31 cellular contexts compared by ENCODE assay signal in genomic region chr3:181772166-181772565, GRCh38.
"Had no signal": no experiment of that assay in that cellular context is flagged by ENCODE, and none has a peak within 500 bp of the region (broad histone marks: within the 10 kb centered on the region; RNA-seq: fewer than 3 reads in every experiment).

No MANE protein-coding gene starts in this region.

- H3K4me3 Mint-ChIP-seq: natural killer cell; nephron; neural progenitor cell; stimulated activated memory B cell treated with anti-CD40 and anti-IgM and Interleukin-4, amounts not matched to agents 10 μg/mL and 1 μg/mL and 100 μg/mL, for 72 hours; stimulated activated naive CD8-positive, alpha-beta T cell treated with anti-CD3 and anti-CD28 coated beads, Interleukin-15, amount 100 ng/mL, for 72 hours; type B pancreatic cell had no signal

- H3K27ac ChIP-seq: neural progenitor cell, ovary, parathyroid adenoma, psoas muscle, skin epidermis, spleen, suprapubic skin, testis, tibial artery, transverse colon, upper lobe of right lung, uterus had no signal

- H3K36me3 Mint-ChIP-seq: natural killer cell; neural progenitor cell; stimulated activated memory B cell treated with anti-CD40 and anti-IgM and Interleukin-4, amounts not matched to agents 10 μg/mL and 1 μg/mL and 100 μg/mL, for 72 hours; type B pancreatic cell had no signal

- H2AFZ ChIP-seq: neural progenitor cell, parathyroid adenoma had no signal

- H3K4me2 ChIP-seq: neural progenitor cell, smooth muscle cell had no signal

- H3K9me3 ChIP-seq: ovary, psoas muscle, spleen, suprapubic skin, testis, tibial artery, transverse colon, upper lobe of right lung, uterus had no signal

- H3K9ac ChIP-seq: neural progenitor cell, parathyroid adenoma had no signal

- H3K79me2 ChIP-seq: parathyroid adenoma had no signal

- H3K27me3 ChIP-seq: neural progenitor cell, ovary, spleen, suprapubic skin, testis, tibial artery, transverse colon, upper lobe of right lung, uterus had no signal

- H3K27ac Mint-ChIP-seq: natural killer cell; nephron; progenitor cell of endocrine pancreas; stimulated activated memory B cell treated with anti-CD40 and anti-IgM and Interleukin-4, amounts not matched to agents 10 μg/mL and 1 μg/mL and 100 μg/mL, for 72 hours; stimulated activated naive CD8-positive, alpha-beta T cell treated with anti-CD3 and anti-CD28 coated beads, Interleukin-15, amount 100 ng/mL, for 72 hours; type B pancreatic cell had no signal

- ATAC-seq: natural killer cell; psoas muscle; right cardiac atrium; sciatic nerve; stimulated activated memory B cell treated with anti-CD40 and anti-IgM and Interleukin-4, amounts not matched to agents 10 μg/mL and 1 μg/mL and 100 μg/mL, for 72 hours; stimulated activated naive CD8-positive, alpha-beta T cell treated with anti-CD3 and anti-CD28 coated beads, Interleukin-15, amount 100 ng/mL, for 72 hours; stimulated activated naive CD8-positive, alpha-beta T cell treated with anti-CD3 and anti-CD28 coated beads, Interleukin-15, Interleukin-2, amounts not matched to agents 100 U/mL and 50 U/mL, for 24 hours; upper lobe of right lung had no signal

- H3K4me1 ChIP-seq: neural progenitor cell, parathyroid adenoma, psoas muscle, spleen, suprapubic skin, testis, tibial artery, transverse colon, upper lobe of right lung, uterus had no signal

- DNase-seq: natural killer cell; occipital lobe; ovary; posterior cingulate gyrus; psoas muscle; right cardiac atrium; spleen; stimulated activated CD4-positive, alpha-beta T cell treated with anti-CD3 and anti-CD28 coated beads, Interleukin-12 subunit alpha, Interleukin-12 subunit beta, amount 100 ng/mL, for 4 hours; stimulated activated CD4-positive, alpha-beta T cell treated with anti-CD3 and anti-CD28 coated beads, Interleukin-1b, Interleukin-23, amount 100 ng/mL, for 48 hours; stimulated activated CD4-positive, alpha-beta T cell treated with anti-CD3 and anti-CD28 coated beads, Interleukin-4, amount 100 ng/mL, for 1 hour; stimulated activated CD4-positive, alpha-beta T cell treated with anti-CD3 and anti-CD28 coated beads, Interleukin-4, amount 100 ng/mL, for 4 hours; stimulated activated CD8-positive, alpha-beta memory T cell treated with anti-CD3 and anti-CD28 coated beads, Interleukin-4, amount 100 ng/mL, for 48 hours; stimulated activated naive CD4-positive, alpha-beta T cell; stimulated activated naive CD8-positive, alpha-beta T cell treated with anti-CD3 and anti-CD28 coated beads, Interleukin-15, amount 100 ng/mL, for 72 hours; stimulated activated naive CD8-positive, alpha-beta T cell treated with anti-CD3 and anti-CD28 coated beads, Interleukin-15, Interleukin-2, amounts not matched to agents 100 U/mL and 50 U/mL, for 24 hours; substantia nigra; testis; tibial artery; transverse colon; upper lobe of right lung; uterus had no signal

- H3K9me3 Mint-ChIP-seq: nephron; neural progenitor cell; stimulated activated memory B cell treated with anti-CD40 and anti-IgM and Interleukin-4, amounts not matched to agents 10 μg/mL and 1 μg/mL and 100 μg/mL, for 72 hours; stimulated activated naive CD8-positive, alpha-beta T cell treated with anti-CD3 and anti-CD28 coated beads, Interleukin-15, amount 100 ng/mL, for 72 hours; type B pancreatic cell had no signal

- H3K27me3 Mint-ChIP-seq: stimulated activated memory B cell treated with anti-CD40 and anti-IgM and Interleukin-4, amounts not matched to agents 10 μg/mL and 1 μg/mL and 100 μg/mL, for 72 hours; stimulated activated naive CD8-positive, alpha-beta T cell treated with anti-CD3 and anti-CD28 coated beads, Interleukin-15, amount 100 ng/mL, for 72 hours; type B pancreatic cell had no signal

- H3K36me3 ChIP-seq: neural progenitor cell, ovary, spleen, suprapubic skin, tibial artery, transverse colon, upper lobe of right lung, uterus had no signal

- H3K4me3 ChIP-seq: neural progenitor cell, ovary, psoas muscle, skin epidermis, smooth muscle cell, spleen, suprapubic skin, testis, tibial artery, transverse colon, upper lobe of right lung, uterus had no signal

- H3K4me1 Mint-ChIP-seq: natural killer cell; nephron; stimulated activated memory B cell treated with anti-CD40 and anti-IgM and Interleukin-4, amounts not matched to agents 10 μg/mL and 1 μg/mL and 100 μg/mL, for 72 hours; stimulated activated naive CD8-positive, alpha-beta T cell treated with anti-CD3 and anti-CD28 coated beads, Interleukin-15, amount 100 ng/mL, for 72 hours had no signal
